16 cellular contexts compared by ENCODE assay signal in genomic region chr13:99741979-99742378, GRCh38.
DNase-seq lines count a peak whose midpoint lies in the region; ATAC-seq and TF ChIP-seq lines count a peak whose summit lies in the region.
"Had no signal": no experiment of that assay in that cellular context is flagged by ENCODE, and none has a peak within 500 bp of the region (broad histone marks: within the 10 kb centered on the region; RNA-seq: fewer than 3 reads in every experiment).

No MANE protein-coding gene starts in this region.

- no CpG with 5 or more reads among the region's 6 CpGs for WGBS in H9 (ENCODE audit: extremely low coverage, insufficient read length, low lambda C conversion rate)

- H3T11ph ChIP-seq in H9 (ENCODE audit: low read length) = no peak overlapping the region

- H4K91ac ChIP-seq in H9 (ENCODE audit: insufficient read length, low read depth, low read length) = no peak overlapping the region

- no peak overlapping the region for H4K5ac ChIP-seq in H9 (ENCODE audit: insufficient read length, low read depth, low read length)

- H3K27me3 Mint-ChIP-seq in H9 (ENCODE audit: low read depth) (no peaks in the 10 kb centered on the region), neural crest cell (ENCODE audit: low read depth) (peaks cover 25% of the 10 kb centered on the region)
- H3K27me3 Mint-ChIP-seq: B cell, T-cell had no signal

- no peak overlapping the region for H2BK12ac ChIP-seq in H9 (ENCODE audit: insufficient read length, low read depth, low read length)

- H2BK5ac ChIP-seq in H9 (ENCODE audit: insufficient read length, low read length) = no peak overlapping the region

- H3K4me1 Mint-ChIP-seq in H9 = peaks cover 67 to 78% of the 10 kb centered on the region in 2 experiments
- peaks cover 68% of the 10 kb centered on the region for H3K4me1 Mint-ChIP-seq in neural crest cell

- no peaks in the 10 kb centered on the region; the same call in 1 of the 2 replicates for H3K79me2 ChIP-seq in H9 (ENCODE audit: insufficient read depth, low read length)

- H3K4me1 ChIP-seq in H9 (ENCODE audit: insufficient read depth, low read length) = peaks cover 17% of the 10 kb centered on the region
- no peaks in the 10 kb centered on the region for H3K4me1 ChIP-seq in colonic mucosa

- peak overlapping the region in 2 of 3 experiments; percentile 79 to 82; a peak in 3 of 7 replicates for H3K27ac Mint-ChIP-seq in H9
- no peak overlapping the region for H3K27ac Mint-ChIP-seq in neural crest cell (ENCODE audit: unreplicated experiment)
- H3K27ac Mint-ChIP-seq: B cell, T-cell had no signal

- H3K27ac ChIP-seq in H9 (ENCODE audit: insufficient read length, low read depth, low read length) (no peak overlapping the region), colonic mucosa (no peak overlapping the region)
- H3K27ac ChIP-seq: PC-9 had no signal

- no peak overlapping the region for H3K18ac ChIP-seq in H9 (ENCODE audit: insufficient read length, low read depth, low read length)

- ATAC-seq in GM19395 (IDR thresholded peaks at IDR 0.05; ENCODE audit: unreplicated experiment) (no peak), HG02571 (IDR thresholded peaks at IDR 0.05; ENCODE audit: unreplicated experiment) (no peak), GM18861 (IDR thresholded peaks at IDR 0.05; ENCODE audit: unreplicated experiment) (no peak)
- ATAC-seq: T-cell had no signal

- H3K36me3 Mint-ChIP-seq in H9 (ENCODE audit: insufficient read depth in 1 of 3, low read depth in 3 of 3) (no peaks in the 10 kb centered on the region), neural crest cell (ENCODE audit: low read depth) (no peaks in the 10 kb centered on the region)
- H3K36me3 Mint-ChIP-seq: T-cell had no signal

- H3K14ac ChIP-seq in H9 (ENCODE audit: insufficient read depth, low read length) = no peak overlapping the region

- intact Hi-C loops in colonic mucosa (cut with DNase I) = no loop called here

- no peaks in the 10 kb centered on the region for H3K27me3 ChIP-seq in H9 (ENCODE audit: insufficient read depth, low read length)
- H3K27me3 ChIP-seq in colonic mucosa = no peaks in the 10 kb centered on the region

- no peaks in the 10 kb centered on the region for H4K20me1 ChIP-seq in H9 (ENCODE audit: control insufficient read depth, insufficient read depth, insufficient read length)

- H3K4me3 ChIP-seq in colonic mucosa = no peak overlapping the region
- H3K4me3 ChIP-seq: PC-9 had no signal

- H3K9me3 Mint-ChIP-seq in H9 = no peaks in the 10 kb centered on the region
- H3K9me3 Mint-ChIP-seq in neural crest cell = no peaks in the 10 kb centered on the region
- H3K9me3 Mint-ChIP-seq: T-cell had no signal

- H3K56ac ChIP-seq in H9 (ENCODE audit: insufficient read length, low read depth, low read length) = no peak overlapping the region

- no peak overlapping the region for H4K8ac ChIP-seq in H9 (replicated peaks; ENCODE audit: insufficient read length, low read depth, low read length)

- DNase-seq in H9 (no peak), NCI-H1436 treated with DMSO at 0.1 percent for 48 hours (lab: John Stamatoyannopoulos, UW) (peak; percentile 71), colonic mucosa (peak; percentile 49), neural crest cell (ENCODE audit: low read depth, low spot score) (no peak), HuH-7 (ENCODE audit: low spot score) (no peak)
- DNase-seq: DMS 273 treated with DMSO at 0.1 percent for 48 hours, H7, MV-4-11, NCI-H187, NCI-H526, PC-9, T-cell had no signal

- H2AK5ac ChIP-seq in H9 (ENCODE audit: insufficient read length, low read length) = no peak overlapping the region

- H3K4me3 Mint-ChIP-seq in H9 (no peak overlapping the region), neural crest cell (peak overlapping the region; percentile 35)
- H3K4me3 Mint-ChIP-seq: B cell, T-cell had no signal

- H3K36me3 ChIP-seq in colonic mucosa = no peaks in the 10 kb centered on the region

- H2BK15ac ChIP-seq in H9 (ENCODE audit: low read depth, low read length) = no peak overlapping the region

- H3K4me2 ChIP-seq in H9 (ENCODE audit: insufficient read depth, insufficient read length, low read length) = no peak overlapping the region
- H3K4me2 ChIP-seq: PC-9 had no signal

- H2BK20ac ChIP-seq in H9 (ENCODE audit: low read depth, low read length, poor library complexity, severe bottlenecking) = no peak overlapping the region

- peaks cover 2% of the 10 kb centered on the region for H3K79me1 ChIP-seq in H9 (ENCODE audit: insufficient read depth, low read depth, low read length, poor library complexity, severe bottlenecking)

- TF ChIP-seq CTCF in H9 (conservative IDR thresholded peaks at IDR 0.05) (no peak), colonic mucosa (IDR thresholded peaks at IDR 0.05) (no peak), neural crest cell (conservative IDR thresholded peaks at IDR 0.05) (no peak)

- H3K9ac ChIP-seq in H9 (ENCODE audit: extremely low read depth, insufficient read length, low read length) (no peak overlapping the region), colonic mucosa (ENCODE audit: low read depth in 2 of 2, low read length in 2 of 2) (no peak overlapping the region)

- H3K9me3 ChIP-seq in H9 (ENCODE audit: control insufficient read depth, low read depth, low read length) = no peaks in the 10 kb centered on the region
- H3K9me3 ChIP-seq in colonic mucosa = no peaks in the 10 kb centered on the region

- H2BK120ac ChIP-seq in H9 (ENCODE audit: low read depth, low read length, poor library complexity, severe bottlenecking) = no peak overlapping the region

- H3K23me2 ChIP-seq in H9 (ENCODE audit: insufficient read length, low read depth, low read length, poor library complexity, severe bottlenecking) = peaks cover 3% of the 10 kb centered on the region

- no peak overlapping the region for H3K23ac ChIP-seq in H9 (ENCODE audit: insufficient read length, low read depth, low read length)

- no peak overlapping the region for H3K4ac ChIP-seq in H9 (ENCODE audit: low read depth, low read length)

- no peak overlapping the region for H2AFZ ChIP-seq in H9 (ENCODE audit: low read length)
- H2AFZ ChIP-seq: PC-9 had no signal

Comparison
In these comparisons a context has a peak if more than half of its experiments do, and no peak if none do; other contexts are left out.
1. DNase-seq: peak in NCI-H1436 treated with DMSO at 0.1 percent for 48 hours (single experiment) and colonic mucosa (single experiment); none in H9 (single experiment), neural crest cell (single experiment) and HuH-7 (single experiment).